In the genomic region with DNA sequence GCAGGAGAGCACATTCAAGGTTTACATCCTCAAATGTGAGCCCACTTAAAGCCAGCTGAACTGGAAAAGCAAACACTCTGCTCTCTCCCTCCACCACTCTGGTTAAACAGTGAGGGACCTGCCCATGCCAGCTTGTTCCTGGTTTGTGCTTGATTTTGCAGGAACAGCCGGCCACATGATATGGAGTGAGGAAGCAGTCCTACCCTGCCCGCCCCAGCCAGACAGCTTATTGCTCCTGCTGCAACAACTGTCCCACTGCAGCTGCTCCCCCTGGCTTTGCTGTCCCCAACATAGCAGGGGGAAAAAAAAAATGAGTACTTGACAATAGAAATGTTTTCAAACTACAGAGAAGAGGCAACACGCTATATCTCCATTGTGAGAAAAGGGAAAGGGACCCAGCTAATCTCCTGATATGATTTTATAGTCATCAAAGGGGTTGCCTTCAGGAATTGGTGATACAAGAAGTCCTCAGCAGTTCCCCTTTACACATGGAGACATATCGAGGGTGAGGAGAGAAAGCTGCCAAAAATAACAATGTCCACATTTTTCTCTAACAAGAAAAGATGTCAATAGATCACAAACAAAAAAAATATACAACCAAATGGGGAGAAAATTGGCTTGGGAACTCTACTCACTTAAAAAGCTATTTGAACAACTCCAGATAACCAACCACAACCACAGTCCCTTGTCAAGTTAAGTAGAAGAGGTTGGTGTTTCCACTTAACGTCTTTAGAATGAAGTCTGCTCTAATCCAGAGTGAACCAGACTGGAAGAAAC, we compare ENCODE assay signal across 16 cellular contexts. TPM values are rescaled to one million over a fixed set of nuclear protein-coding genes. Genes with fewer than 3 reads are reported as not detected.
DNase-seq lines count a peak whose midpoint lies in the region; ATAC-seq, FAIRE-seq and TF ChIP-seq lines count a peak whose summit lies in the region.
"Had no signal": no experiment of that assay in that cellular context is flagged by ENCODE, and none has a peak within 500 bp of the region (broad histone marks: within the 10 kb centered on the region; RNA-seq: fewer than 3 reads in every experiment).

No MANE protein-coding gene starts in this region.

- H3K4me1 Mint-ChIP-seq in chondrocyte (ENCODE audit: low read depth), result peaks cover 57% of the 10 kb centered on the region
- H3K4me1 Mint-ChIP-seq in CD8-positive, alpha-beta T cell (ENCODE audit: low read depth), result peaks cover 12% of the 10 kb centered on the region

- POLR2A ChIA-PET in CD8-positive, alpha-beta T cell (lab: Charles Lee), result no interaction called here

- no peak overlapping the region for H3K4me3 Mint-ChIP-seq in chondrocyte (ENCODE audit: unreplicated experiment)
- no peak overlapping the region for H3K4me3 Mint-ChIP-seq in CD8-positive, alpha-beta T cell
- H3K4me3 Mint-ChIP-seq: CD4-positive, CD25-positive, alpha-beta regulatory T cell had no signal

- no peak overlapping the region for H3K4me3 ChIP-seq in CD8-positive, alpha-beta T cell (ENCODE audit: low read depth, low read length)

- CTCF ChIA-PET in CD8-positive, alpha-beta T cell (lab: Charles Lee), result no interaction called here

- H3K27ac Mint-ChIP-seq in chondrocyte (ENCODE audit: unreplicated experiment), result peak overlapping the region; percentile 66
- H3K27ac Mint-ChIP-seq in CD8-positive, alpha-beta T cell, result no peak overlapping the region
- H3K27ac Mint-ChIP-seq: CD4-positive, CD25-positive, alpha-beta regulatory T cell had no signal

- peaks cover 9% of the 10 kb centered on the region for H3K4me1 ChIP-seq in CD8-positive, alpha-beta T cell (ENCODE audit: insufficient read depth, low read length)

- peak; percentile 37 for TF ChIP-seq CTCF in chondrocyte (IDR thresholded peaks at IDR 0.05)
- no peak for TF ChIP-seq CTCF in CD8-positive, alpha-beta T cell (IDR thresholded peaks at IDR 0.05)

- no peaks in the 10 kb centered on the region for H3K36me3 Mint-ChIP-seq in chondrocyte (ENCODE audit: low read depth)
- H3K36me3 Mint-ChIP-seq in CD8-positive, alpha-beta T cell, result no peaks in the 10 kb centered on the region
- H3K36me3 Mint-ChIP-seq: CD4-positive, CD25-positive, alpha-beta regulatory T cell had no signal

- H3K27ac ChIP-seq in CD8-positive, alpha-beta T cell (ENCODE audit: low read depth, low read length), result no peak overlapping the region
- H3K27ac ChIP-seq: RWPE1 had no signal

- ATAC-seq in CD8-positive, alpha-beta T cell, result no peak
- ATAC-seq in HG02981 (IDR thresholded peaks at IDR 0.05; ENCODE audit: unreplicated experiment), result no peak

- no peaks in the 10 kb centered on the region for H3K36me3 ChIP-seq in CD8-positive, alpha-beta T cell (ENCODE audit: insufficient read depth, low read length)

- no peaks in the 10 kb centered on the region for H3K27me3 Mint-ChIP-seq in chondrocyte (ENCODE audit: low read depth)
- H3K27me3 Mint-ChIP-seq in CD8-positive, alpha-beta T cell (ENCODE audit: low read depth), result peaks cover 47% of the 10 kb centered on the region

- in situ Hi-C loops in ACHN (cut with HindIII; ENCODE audit: low pct_ligation_motif_present, low pct_unique_long_range_greater_than_20kb, low sequenced_read_pairs), result no loop called here

- H3K27me3 ChIP-seq in CD8-positive, alpha-beta T cell (ENCODE audit: insufficient read depth, low read length), result peaks cover 6% of the 10 kb centered on the region

- intact Hi-C loops in CD8-positive, alpha-beta T cell (cut with DNase I, micrococcal nuclease), result no loop called here

- no peaks in the 10 kb centered on the region for H3K9me3 ChIP-seq in CD8-positive, alpha-beta T cell (ENCODE audit: low read length)

- FAIRE-seq in frontal cortex (lab: Jason Lieb, UNC), result no peak
- FAIRE-seq: GM18507 had no signal

- DNase-seq in DMS153 treated with DMSO at 0.1 percent for 48 hours (lab: John Stamatoyannopoulos, UW; ENCODE audit: unreplicated experiment) (peak; percentile 88), NCI-H2081 (lab: John Stamatoyannopoulos, UW) (peak; percentile 54 to 80), chondrocyte (ENCODE audit: low spot score) (no peak), myocyte (ENCODE audit: low read depth) (peak; percentile 85), ACHN (no peak), frontal cortex (ENCODE audit: low spot score in 2 of 2) (no peak)
- no peak for DNase-seq in CD8-positive, alpha-beta T cell
- DNase-seq: activated CD4-positive, CD25-positive, alpha-beta regulatory T cell treated with anti-CD3 and anti-CD28 coated beads, Interleukin-2, amount 50 U/mL, for 72 hours; activated gamma-delta T cell treated with Interleukin-2 at 50 U/mL for 16 hours; CD4-positive, CD25-positive, alpha-beta regulatory T cell; effector CD8-positive, alpha-beta T cell; GOT3; retina had no signal

- H3K9me3 Mint-ChIP-seq in chondrocyte (ENCODE audit: low read depth), result no peaks in the 10 kb centered on the region
- no peaks in the 10 kb centered on the region for H3K9me3 Mint-ChIP-seq in CD8-positive, alpha-beta T cell
- H3K9me3 Mint-ChIP-seq: CD4-positive, CD25-positive, alpha-beta regulatory T cell had no signal

RNA-seq across cellular contexts. Expression of a gene that starts 4.6 kb away (rescaled TPM):
- total RNA-seq in chondrocyte, result 51.9 to 55.4 TPM (median 54.5 TPM) in 3 replicates
- total RNA-seq in myocyte, result 45.9 and 60.9 TPM in 2 replicates
- 23.4 TPM for polyA plus RNA-seq in myocyte (2012)
- total RNA-seq in CD8-positive, alpha-beta T cell, result not detected
- total RNA-seq in frontal cortex, result 25.3 TPM

Comparison
In these comparisons a context has a peak if more than half of its experiments do, and no peak if none do; other contexts are left out.
1. DNase-seq: peak in DMS153 treated with DMSO at 0.1 percent for 48 hours (single experiment), NCI-H2081 (2 of 2) and myocyte (single experiment); none in chondrocyte (single experiment), ACHN (single experiment), CD8-positive, alpha-beta T cell (0 of 7) and frontal cortex (0 of 2).
2. RNA of a gene that starts 4.6 kb away (total RNA-seq): 45.9 to 60.9 TPM in myocyte, 51.9 to 55.4 TPM in chondrocyte and 25.3 TPM in frontal cortex (single experiment); not detected in CD8-positive, alpha-beta T cell; every median in the first group is over 10 times any median in the second.